In genomic region chr2:48914477-48915077, GRCh38 we compare ENCODE assay signal across 17 cellular contexts.
A peak's percentile ranks its signal among the peaks of the same experiment; 100 is the strongest.
DNase-seq lines count a peak whose midpoint lies in the region; ATAC-seq and TF ChIP-seq lines count a peak whose summit lies in the region.
"Had no signal": no experiment of that assay in that cellular context is flagged by ENCODE, and none has a peak within 500 bp of the region (broad histone marks: within the 10 kb centered on the region; RNA-seq: fewer than 3 reads in every experiment).

No MANE protein-coding gene starts in this region.

- H3K36me3 Mint-ChIP-seq in activated T-cell treated with anti-CD3 and anti-CD28 coated beads, Interleukin-2, amount 50 U/mL, for 24 hours (ENCODE audit: low read depth): no peaks in the 10 kb centered on the region
- H3K36me3 Mint-ChIP-seq: CD4-positive, alpha-beta memory T cell; stimulated activated effector memory CD8-positive, alpha-beta T cell treated with anti-CD3 and anti-CD28 coated beads, Interleukin-12 subunit alpha, Interleukin-12 subunit beta, amount 100 ng/mL, for 72 hours had no signal

- 0% methylated on average over 1 of the region's 1 CpG for WGBS in esophagus muscularis mucosa

- H3K36me3 ChIP-seq in esophagus muscularis mucosa: no peaks in the 10 kb centered on the region
- H3K36me3 ChIP-seq: SJSA1 had no signal

- H3K27me3 Mint-ChIP-seq in activated T-cell treated with anti-CD3 and anti-CD28 coated beads, Interleukin-2, amount 50 U/mL, for 24 hours: no peaks in the 10 kb centered on the region
- H3K27me3 Mint-ChIP-seq: CD4-positive, alpha-beta memory T cell had no signal

- TF ChIP-seq EP300 in esophagus muscularis mucosa (IDR thresholded peaks at IDR 0.05): no peak

- H3K9me3 Mint-ChIP-seq in activated T-cell treated with anti-CD3 and anti-CD28 coated beads, Interleukin-2, amount 50 U/mL, for 24 hours: peaks cover 6% of the 10 kb centered on the region
- H3K9me3 Mint-ChIP-seq: activated T-helper 1 cell treated with anti-CD3 and anti-CD28 coated beads, Interleukin-12 subunit alpha, Interleukin-12 subunit beta, Interleukin-2, Interleukin-4 antibody, amounts not matched to agents 30 ng/mL and 10 ng/mL and 1 ng/mL, durations not matched to agents 14 hours and 24 hours and 36 hours had no signal

- no peak overlapping the region for H3K4me3 ChIP-seq in esophagus muscularis mucosa
- H3K4me3 ChIP-seq: SJSA1 had no signal

- peak; percentile 14 for DNase-seq in esophagus muscularis mucosa (ENCODE audit: extremely low spot score)
- DNase-seq in NCI-H1930 (lab: John Stamatoyannopoulos, UW): no peak
- no peak for DNase-seq in NCI-H526 (lab: John Stamatoyannopoulos, UW)
- no peak for DNase-seq in NCI-H1694 (lab: John Stamatoyannopoulos, UW)
- no peak for DNase-seq in activated T-cell treated with anti-CD3 and anti-CD28 coated beads, Interleukin-2, amount 50 U/mL, for 24 hours
- DNase-seq: CD4-positive, alpha-beta memory T cell; hippocampal formation; mesendoderm; NCI-H1048 had no signal

- no peaks in the 10 kb centered on the region for H3K27me3 ChIP-seq in esophagus muscularis mucosa
- H3K27me3 ChIP-seq: SJSA1 had no signal

- no peaks in the 10 kb centered on the region for H3K9me3 ChIP-seq in esophagus muscularis mucosa
- H3K9me3 ChIP-seq: SJSA1 had no signal

- H3K4me1 Mint-ChIP-seq in activated T-cell treated with anti-CD3 and anti-CD28 coated beads, Interleukin-2, amount 50 U/mL, for 24 hours (ENCODE audit: low read depth): no peaks in the 10 kb centered on the region
- H3K4me1 Mint-ChIP-seq: CD4-positive, alpha-beta memory T cell; stimulated activated effector memory CD8-positive, alpha-beta T cell treated with anti-CD3 and anti-CD28 coated beads, Interleukin-12 subunit alpha, Interleukin-12 subunit beta, amount 100 ng/mL, for 72 hours had no signal

- intact Hi-C loops in esophagus muscularis mucosa (cut with DNase I): no loop called here

- H3K27ac ChIP-seq in esophagus muscularis mucosa (replicated peaks in 1 of 4): no peak overlapping the region
- H3K27ac ChIP-seq: parathyroid adenoma, SJSA1 had no signal

- TF ChIP-seq POLR2A in esophagus muscularis mucosa (IDR thresholded peaks at IDR 0.05; ENCODE audit: low read depth): no peak

- H3K4me1 ChIP-seq in esophagus muscularis mucosa: no peaks in the 10 kb centered on the region
- H3K4me1 ChIP-seq: parathyroid adenoma, SJSA1 had no signal

- no peak overlapping the region for H3K4me3 Mint-ChIP-seq in activated T-cell treated with anti-CD3 and anti-CD28 coated beads, Interleukin-2, amount 50 U/mL, for 24 hours
- H3K4me3 Mint-ChIP-seq: activated T-helper 1 cell treated with anti-CD3 and anti-CD28 coated beads, Interleukin-12 subunit alpha, Interleukin-12 subunit beta, Interleukin-2, Interleukin-4 antibody, amounts not matched to agents 30 ng/mL and 10 ng/mL and 1 ng/mL, durations not matched to agents 14 hours and 24 hours and 36 hours; CD4-positive, alpha-beta memory T cell; stimulated activated effector memory CD8-positive, alpha-beta T cell treated with anti-CD3 and anti-CD28 coated beads, Interleukin-12 subunit alpha, Interleukin-12 subunit beta, amount 100 ng/mL, for 72 hours had no signal

- no peak for TF ChIP-seq CTCF in esophagus muscularis mucosa (IDR thresholded peaks at IDR 0.05)

- ATAC-seq in GM18520 (IDR thresholded peaks at IDR 0.05; ENCODE audit: unreplicated experiment) (peak; percentile 81), GM21390 (IDR thresholded peaks at IDR 0.05; ENCODE audit: unreplicated experiment) (peak; percentile 82), HG03135 (IDR thresholded peaks at IDR 0.05; ENCODE audit: unreplicated experiment) (peak; percentile 85)
- ATAC-seq: activated CD4-positive, CD25-positive, alpha-beta regulatory T cell treated with anti-CD3 and anti-CD28 coated beads, Interleukin-2, amount 50 U/mL, for 24 hours; stimulated activated effector memory CD8-positive, alpha-beta T cell treated with anti-CD3 and anti-CD28 coated beads, Interleukin-12 subunit alpha, Interleukin-12 subunit beta, amount 100 ng/mL, for 72 hours had no signal

- no peak overlapping the region for H3K27ac Mint-ChIP-seq in activated T-cell treated with anti-CD3 and anti-CD28 coated beads, Interleukin-2, amount 50 U/mL, for 24 hours
- H3K27ac Mint-ChIP-seq: activated T-helper 1 cell treated with anti-CD3 and anti-CD28 coated beads, Interleukin-12 subunit alpha, Interleukin-12 subunit beta, Interleukin-2, Interleukin-4 antibody, amounts not matched to agents 30 ng/mL and 10 ng/mL and 1 ng/mL, durations not matched to agents 14 hours and 24 hours and 36 hours; CD4-positive, alpha-beta memory T cell; stimulated activated effector memory CD8-positive, alpha-beta T cell treated with anti-CD3 and anti-CD28 coated beads, Interleukin-12 subunit alpha, Interleukin-12 subunit beta, amount 100 ng/mL, for 72 hours had no signal
